In genomic region chr1:167714851-167715652, GRCh38 we compare ENCODE assay signal across 8 cellular contexts. TPM values are rescaled to one million over a fixed set of nuclear protein-coding genes. Genes with fewer than 3 reads are reported as not detected.
DNase-seq lines count a peak whose midpoint lies in the region; ATAC-seq and TF ChIP-seq lines count a peak whose summit lies in the region.

No MANE protein-coding gene starts in this region.

- intact Hi-C loops in adrenal gland (cut with DNase I) (no loop called here), heart right ventricle (cut with DNase I) (loop anchor here in 7 of 10 donors (1.0 to 10.0 kb wide), 7 partner anchors 87 to 370 kb away; partner anchors contain the start of genes DCAF6 (in 3 of the 7) and MPC2 (in 3 of the 7))

- no peaks in the 10 kb centered on the region for H3K9me3 Mint-ChIP-seq in progenitor cell of endocrine pancreas (ENCODE audit: low read depth)

- H3K27me3 ChIP-seq in SU-DHL-6 (ENCODE audit: low read length) (no peaks in the 10 kb centered on the region), adrenal gland (no peaks in the 10 kb centered on the region), heart right ventricle (no peaks in the 10 kb centered on the region)

- no peaks in the 10 kb centered on the region for H3K79me2 ChIP-seq in SU-DHL-6 (ENCODE audit: insufficient read depth, low read length)

- H3K9me2 ChIP-seq in SU-DHL-6 (replicated peaks; ENCODE audit: insufficient read depth, low read length): no peaks in the 10 kb centered on the region

- peaks cover 21% of the 10 kb centered on the region for H3K4me1 Mint-ChIP-seq in progenitor cell of endocrine pancreas (ENCODE audit: low read depth)

- ATAC-seq in HG02678 (IDR thresholded peaks at IDR 0.05; ENCODE audit: unreplicated experiment) (peak; percentile 46), heart right ventricle (peak; percentile 36 to 80 (median 65))

- peak overlapping the region; percentile 100 for H3K27ac Mint-ChIP-seq in progenitor cell of endocrine pancreas

- peaks cover 18% of the 10 kb centered on the region for H3K27me3 Mint-ChIP-seq in progenitor cell of endocrine pancreas

- H3K27ac ChIP-seq in SU-DHL-6 (ENCODE audit: low read depth, low read length) (peak overlapping the region; percentile 49), adrenal gland (peak overlapping the region; percentile 67 to 94 (median 79)), heart right ventricle (peak overlapping the region; percentile 80 to 94 (median 88))

- H3K36me3 Mint-ChIP-seq in progenitor cell of endocrine pancreas (ENCODE audit: insufficient read depth): peaks cover 2% of the 10 kb centered on the region

- no peaks in the 10 kb centered on the region for H3K9me3 ChIP-seq in SU-DHL-6 (ENCODE audit: insufficient read depth, low read length)
- no peaks in the 10 kb centered on the region for H3K9me3 ChIP-seq in adrenal gland (replicated peaks in 1 of 3)
- no peaks in the 10 kb centered on the region for H3K9me3 ChIP-seq in heart right ventricle

- WGBS in adrenal gland, 4 donors: 0 to 1% (median 0%) methylated on average over 30 of the region's 30 CpGs
- 0 to 1% methylated on average over 30 of the region's 30 CpGs for WGBS in heart right ventricle, 2 donors

- DNase-seq in NCI-H1105 (lab: John Stamatoyannopoulos, UW): peak; percentile 77
- peak; percentile 82 to 96 (median 89) for DNase-seq in adrenal gland
- DNase-seq in heart right ventricle: peak; percentile 77 to 90
- peak; percentile 82 for DNase-seq in progenitor cell of endocrine pancreas (ENCODE audit: low spot score, unreplicated experiment)
- peak; percentile 90 for DNase-seq in ureter (ENCODE audit: low spot score)

- TF ChIP-seq CTCF in GM12801 (IDR thresholded peaks at IDR 0.05; ENCODE audit: extremely low read depth, insufficient read length) (peak; percentile 83), SU-DHL-6 (IDR thresholded peaks at IDR 0.05; ENCODE audit: insufficient read depth, low read length, poor library complexity, severe bottlenecking) (peak; percentile 52), adrenal gland (IDR thresholded peaks at IDR 0.05) (peak; percentile 59 to 99 (median 92)), heart right ventricle (IDR thresholded peaks at IDR 0.05) (peak; percentile 58 to 94 (median 78)), progenitor cell of endocrine pancreas (IDR thresholded peaks at IDR 0.05; ENCODE audit: unreplicated experiment) (peak; percentile 90)

- peak overlapping the region; percentile 72 for H3K9ac ChIP-seq in SU-DHL-6 (ENCODE audit: low read length)

- H4K20me1 ChIP-seq in SU-DHL-6 (ENCODE audit: low read depth, low read length): no peaks in the 10 kb centered on the region

- peak overlapping the region; percentile 98 for H3K4me2 ChIP-seq in SU-DHL-6 (ENCODE audit: low read depth, low read length, poor library complexity, severe bottlenecking)

- H3K4me1 ChIP-seq in adrenal gland (replicated peaks in 1 of 2) (peaks cover 0 to 6% of the 10 kb centered on the region in 2 donors), heart right ventricle (peaks cover 0 to 31% (median 6%) of the 10 kb centered on the region in 9 donors)

- H3K4me3 Mint-ChIP-seq in progenitor cell of endocrine pancreas (ENCODE audit: low read depth): peak overlapping the region; percentile 87

- no peak for TF ChIP-seq POLR2A in adrenal gland (IDR thresholded peaks at IDR 0.05)

- H3K4me3 ChIP-seq in SU-DHL-6 (ENCODE audit: insufficient read depth, low read length, poor library complexity, severe bottlenecking) (peak overlapping the region; percentile 71), adrenal gland (peak overlapping the region in 3 of 4 donors; percentile 52 to 81 (median 52)), heart right ventricle (peak overlapping the region; percentile 54 to 84 (median 72))

- H3K36me3 ChIP-seq in SU-DHL-6 (ENCODE audit: low read length) (no peaks in the 10 kb centered on the region), adrenal gland (replicated peaks in 1 of 2) (no peaks in the 10 kb centered on the region), heart right ventricle (no peaks in the 10 kb centered on the region)

- peaks cover 15% of the 10 kb centered on the region; the same call in 1 of the 2 replicates for H3F3A ChIP-seq in SU-DHL-6 (ENCODE audit: insufficient read depth)

- H2AFZ ChIP-seq in SU-DHL-6 (ENCODE audit: low read depth, low read length, severe bottlenecking): peak overlapping the region; percentile 84

RNA-seq across cellular contexts. Expression of gene MPZL1, which starts 6.7 kb away (rescaled TPM):
- 100 to 1,000 TPM in 1 of 8 donors, 10 to 100 TPM in 7; 32.5 to 101 (median 65.0) TPM for total RNA-seq in adrenal gland
- 10 to 100 TPM; 12.1 to 87.5 (median 20.6) TPM for polyA plus RNA-seq in adrenal gland
- total RNA-seq in heart right ventricle: 10 to 100 TPM; 15.6 to 52.5 (median 25.2) TPM
- polyA plus RNA-seq in heart right ventricle: 10 to 100 TPM; 12.8 to 24.0 TPM
- 127 and 133 TPM in 2 replicates for total RNA-seq in progenitor cell of endocrine pancreas
- 99.4 TPM for total RNA-seq in ureter

Comparison
In these comparisons a context has a peak if more than half of its experiments do, and no peak if none do; other contexts are left out.
1. Peak in every context shown above with its lines: DNase-seq, ATAC-seq, H3K4me3 ChIP-seq and H3K27ac ChIP-seq.
2. intact Hi-C loops: an anchor here in heart right ventricle (1.0 to 10.0 kb wide); none called in adrenal gland.